ENCODE assay signal across 8 cellular contexts in the genomic region with DNA sequence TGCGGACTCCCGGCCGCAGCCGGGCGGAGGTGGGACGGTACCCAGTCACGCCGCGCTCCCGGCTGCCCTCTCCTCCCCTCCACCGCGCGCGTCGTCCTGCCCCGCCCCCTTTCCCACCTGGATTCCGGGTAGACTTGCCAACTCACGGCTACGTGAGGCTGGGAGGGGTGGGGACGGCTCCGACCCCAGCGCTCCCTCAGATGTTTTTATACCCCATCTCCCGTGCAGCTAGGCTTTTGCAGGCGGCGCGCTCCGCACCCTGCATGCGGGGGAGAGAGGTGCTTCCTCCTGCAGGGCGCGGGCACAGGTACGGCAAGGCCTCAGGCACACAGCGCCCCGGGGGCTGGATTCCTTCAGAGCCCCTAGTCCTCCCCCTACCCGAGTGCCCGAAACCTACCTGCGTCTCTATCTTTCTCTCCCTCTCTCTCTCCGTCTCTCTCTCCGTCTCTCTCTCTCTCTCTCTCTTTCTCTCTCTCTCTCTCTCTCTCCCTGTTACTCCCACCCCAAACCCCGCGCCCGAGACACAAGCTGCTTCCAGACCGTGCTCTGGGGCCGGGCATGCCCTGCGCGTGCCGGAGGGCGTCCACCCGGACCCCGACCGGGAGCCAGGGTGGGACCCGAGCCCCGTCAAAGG. TPM values are rescaled to one million over a fixed set of nuclear protein-coding genes. Genes with fewer than 3 reads are reported as not detected.
DNase-seq lines count a peak whose midpoint lies in the region; ATAC-seq and TF ChIP-seq lines count a peak whose summit lies in the region.

No MANE protein-coding gene starts in this region.

- ATAC-seq in GM18867 (IDR thresholded peaks at IDR 0.05; ENCODE audit: unreplicated experiment), result no peak
- ATAC-seq in HG03045 (IDR thresholded peaks at IDR 0.05; ENCODE audit: unreplicated experiment), result no peak

- no peak overlapping the region for H3K27ac Mint-ChIP-seq in nephron progenitor cell

- peak; percentile 66 for DNase-seq in HT-29 (ENCODE audit: low spot score)
- peak in 3 of 5 experiments; percentile 21 to 45 (median 30) for DNase-seq in T-helper 2 cell
- peak; percentile 28 for DNase-seq in effector CD4-positive, alpha-beta T cell
- DNase-seq in nephron progenitor cell, result no peak
- no peak for DNase-seq in NCI-H2107 treated with DMSO at 0.1 percent for 48 hours (lab: John Stamatoyannopoulos, UW; ENCODE audit: unreplicated experiment)
- DNase-seq in Ammon's horn (ENCODE audit: low spot score), result no peak

- peaks cover 37% of the 10 kb centered on the region for H3K4me1 Mint-ChIP-seq in nephron progenitor cell

- no peak for TF ChIP-seq CTCF in nephron progenitor cell (IDR thresholded peaks at IDR 0.05)

- H3K36me3 Mint-ChIP-seq in nephron progenitor cell (ENCODE audit: low read depth), result no peaks in the 10 kb centered on the region

- peaks cover 68% of the 10 kb centered on the region for H3K27me3 Mint-ChIP-seq in nephron progenitor cell (ENCODE audit: low read depth, poor library complexity)

- H3K4me3 Mint-ChIP-seq in nephron progenitor cell, result peak overlapping the region; percentile 86

- no peaks in the 10 kb centered on the region for H3K9me3 Mint-ChIP-seq in nephron progenitor cell

RNA-seq across cellular contexts. Expression of a gene that starts 1.9 kb away (rescaled TPM):
- total RNA-seq in HT-29 (2014; rRNA removed; shearing (Covaris generic)), result 12.4 and 16.6 TPM in 2 replicates

Comparison
In these comparisons a context has a peak if more than half of its experiments do, and no peak if none do; other contexts are left out.
1. DNase-seq: peak in HT-29 (single experiment), T-helper 2 cell (3 of 5) and effector CD4-positive, alpha-beta T cell (single experiment); none in nephron progenitor cell (single experiment), NCI-H2107 treated with DMSO at 0.1 percent for 48 hours (single experiment) and Ammon's horn (single experiment).